33 cellular contexts compared by ENCODE assay signal in genomic region chr4:103292959-103293358, GRCh38.
"Had no signal": no experiment of that assay in that cellular context is flagged by ENCODE, and none has a peak within 500 bp of the region (broad histone marks: within the 10 kb centered on the region; RNA-seq: fewer than 3 reads in every experiment).

No MANE protein-coding gene starts in this region.

- H3K4me3 ChIP-seq: adrenal gland, body of pancreas, cardiac muscle cell, colonic mucosa, esophagus squamous epithelium, gastroesophageal sphincter had no signal

- H3K27me3 ChIP-seq: adrenal gland, body of pancreas, cardiac muscle cell, colonic mucosa, esophagus squamous epithelium, gastroesophageal sphincter had no signal

- ATAC-seq: activated CD4-positive, alpha-beta T cell treated with anti-CD3 and anti-CD28 coated beads for 36 hours; activated CD8-positive, alpha-beta memory T cell treated with anti-CD3 and anti-CD28 coated beads, Interleukin-2, amount 10 ng/mL, durations not matched to agents 7 days and 5 days; activated CD8-positive, alpha-beta T cell treated with anti-CD3 and anti-CD28 coated beads, Interleukin-2, amount 10 ng/mL, durations not matched to agents 7 days and 5 days; activated naive CD8-positive, alpha-beta T cell treated with anti-CD3 and anti-CD28 coated beads, Interleukin-2, amount 50 U/mL, for 24 hours; body of pancreas; gastroesophageal sphincter; T-helper 17 cell had no signal

- H3K36me3 ChIP-seq: adrenal gland, cardiac muscle cell, colonic mucosa, esophagus squamous epithelium, gastroesophageal sphincter, WERI-Rb-1 had no signal

- DNase-seq: activated CD4-positive, alpha-beta memory T cell treated with anti-CD3 and anti-CD28 coated beads for 36 hours; activated CD4-positive, alpha-beta T cell treated with anti-CD3 and anti-CD28 coated beads for 36 hours; activated CD4-positive, alpha-beta T cell treated with anti-CD3 and anti-CD28 coated beads, Interleukin-2, amount 10 ng/mL, durations not matched to agents 24 days and 14 days; activated CD4-positive, CD25-positive, alpha-beta regulatory T cell; activated CD4-positive, CD25-positive, alpha-beta regulatory T cell treated with anti-CD3 and anti-CD28 coated beads, Interleukin-2, amount 50 U/mL, for 72 hours; activated CD8-positive, alpha-beta memory T cell treated with anti-CD3 and anti-CD28 coated beads, Interleukin-2, amount 10 ng/mL, durations not matched to agents 7 days and 5 days; activated CD8-positive, alpha-beta memory T cell treated with anti-CD3 and anti-CD28 coated beads, Interleukin-2, amount 50 U/mL, for 4 hours; activated CD8-positive, alpha-beta T cell treated with anti-CD3 and anti-CD28 coated beads, Interleukin-2, amount 10 ng/mL, durations not matched to agents 7 days and 5 days; activated effector memory CD4-positive, alpha-beta T cell treated with anti-CD3 and anti-CD28 coated beads, Interleukin-2, amount 50 U/mL, for 16 hours; activated naive CD4-positive, alpha-beta T cell treated with anti-CD3 and anti-CD28 coated beads for 36 hours; activated naive CD8-positive, alpha-beta T cell treated with anti-CD3 and anti-CD28 coated beads for 36 hours; activated naive CD8-positive, alpha-beta T cell treated with anti-CD3 and anti-CD28 coated beads, Interleukin-2, amount 50 U/mL, for 24 hours; activated T-cell treated with anti-CD3 and anti-CD28 coated beads, Interleukin-2, amount 50 U/mL, for 1 hour; activated T-cell treated with anti-CD3 and anti-CD28 coated beads, Interleukin-2, amount 50 U/mL, for 48 hours; adrenal gland; amygdala; aorta; body of pancreas; central memory CD4-positive, alpha-beta T cell; cerebellar nuclear complex; colonic mucosa; effector CD8-positive, alpha-beta T cell; esophagus squamous epithelium; foreskin melanocyte; T-helper 1 cell; T-helper 17 cell; T1000; WERI-Rb-1 had no signal

- H3K27ac ChIP-seq: adrenal gland, body of pancreas, cardiac muscle cell, colonic mucosa, epithelial cell of prostate, esophagus squamous epithelium, gastroesophageal sphincter, WERI-Rb-1 had no signal

- H3K4me1 ChIP-seq: adrenal gland, colonic mucosa, esophagus squamous epithelium, gastroesophageal sphincter had no signal

- FAIRE-seq: endometrium, endothelial cell of umbilical vein had no signal

- H3K9me3 ChIP-seq: adrenal gland, body of pancreas, colonic mucosa, esophagus squamous epithelium had no signal
